In genomic region chr3:126528800-126529541, GRCh38 we compare ENCODE assay signal across 14 cellular contexts. TPM values are rescaled to one million over a fixed set of nuclear protein-coding genes. Genes with fewer than 3 reads are reported as not detected.
DNase-seq lines count a peak whose midpoint lies in the region; ATAC-seq and TF ChIP-seq lines count a peak whose summit lies in the region.
"Had no signal": no experiment of that assay in that cellular context is flagged by ENCODE, and none has a peak within 500 bp of the region (broad histone marks: within the 10 kb centered on the region; RNA-seq: fewer than 3 reads in every experiment).

No MANE protein-coding gene starts in this region.

- TF ChIP-seq CTCF in cardiac muscle cell (IDR thresholded peaks at IDR 0.05; ENCODE audit: low read depth, low read length) (peak; percentile 7), gastrocnemius medialis (IDR thresholded peaks at IDR 0.05 in 4 of 5, conservative IDR thresholded peaks at IDR 0.05 in 1 of 5) (no peak)

- H3K4me1 ChIP-seq in cardiac muscle cell (ENCODE audit: low read depth), result no peaks in the 10 kb centered on the region
- H3K4me1 ChIP-seq in gastrocnemius medialis, result peaks cover 0 to 3% of the 10 kb centered on the region in 2 donors

- DNase-seq in GM03348 (ENCODE audit: low spot score), result peak; percentile 41
- DNase-seq in SK-N-DZ (ENCODE audit: low spot score), result peak; percentile 57
- DNase-seq in cardiac muscle cell (ENCODE audit: low read depth in 1 of 2, low spot score in 1 of 2), result peak; percentile 53 to 55
- peak; percentile 82 for DNase-seq in renal cortical epithelial cell (ENCODE audit: low read depth)
- DNase-seq in G401 (ENCODE audit: low spot score), result no peak
- no peak for DNase-seq in left colon
- DNase-seq in gastrocnemius medialis, result no peak
- DNase-seq: activated naive CD4-positive, alpha-beta T cell treated with anti-CD3 and anti-CD28 coated beads for 36 hours; DND-41; effector CD4-positive, alpha-beta T cell; NCI-H510A treated with DMSO at 0.1 percent for 48 hours; SHP77; stimulated activated CD4-positive, alpha-beta T cell treated with anti-CD3 and anti-CD28 coated beads, Interleukin-4, amount 100 ng/mL, for 24 hours had no signal

- no peak overlapping the region for H3K4me3 ChIP-seq in cardiac muscle cell
- no peak overlapping the region for H3K4me3 ChIP-seq in gastrocnemius medialis

- intact Hi-C loops in left colon (cut with DNase I, micrococcal nuclease) (loop anchor here in 1 of 2 donors (10.0 kb wide), 1 partner anchor 1016 kb away; no protein-coding TSS in a partner anchor), gastrocnemius medialis (cut with DNase I; ENCODE audit: low total_unique reads) (loop anchor here (10.0 kb wide), 1 partner anchor 926 kb away; no protein-coding TSS in a partner anchor)

- H3K27me3 ChIP-seq in cardiac muscle cell (peaks cover 29% of the 10 kb centered on the region), gastrocnemius medialis (peaks cover 0 to 2% (median 0%) of the 10 kb centered on the region in 3 donors)

- H3K36me3 ChIP-seq in cardiac muscle cell, result no peaks in the 10 kb centered on the region
- H3K36me3 ChIP-seq in gastrocnemius medialis, result no peaks in the 10 kb centered on the region

- no peak for ATAC-seq in left colon
- ATAC-seq in GM21717 (IDR thresholded peaks at IDR 0.05; ENCODE audit: unreplicated experiment), result no peak
- no peak for ATAC-seq in gastrocnemius medialis

- H3K9me3 ChIP-seq in cardiac muscle cell (ENCODE audit: low read depth) (no peaks in the 10 kb centered on the region), gastrocnemius medialis (no peaks in the 10 kb centered on the region)

- in situ Hi-C loops in G401 (cut with HindIII; ENCODE audit: low sequenced_read_pairs) (no loop called here), gastrocnemius medialis (cut with MboI; ENCODE audit: low sequenced_read_pairs in 4 of 4) (no loop called here)

- no peak for TF ChIP-seq POLR2A in gastrocnemius medialis (IDR thresholded peaks at IDR 0.05)

- H3K27ac ChIP-seq in cardiac muscle cell, result no peak overlapping the region
- no peak overlapping the region for H3K27ac ChIP-seq in gastrocnemius medialis

RNA-seq across cellular contexts. Expression of gene CHST13, which starts 5.0 kb away (rescaled TPM):
- polyA plus RNA-seq in SK-N-DZ (2014; cell fraction: cytosol; rRNA removed), result 0.67 TPM in 1 of 2 replicates, not detected in the other
- polyA plus RNA-seq in SK-N-DZ (2014; cell fraction: nucleus; rRNA removed), result not detected in 2 replicates
- total RNA-seq in cardiac muscle cell (0.67 and 0.89 TPM in 2 replicates), renal cortical epithelial cell (0.10 TPM in 1 of 2 replicates, not detected in the other), left colon (1 to 10 TPM; 1.8 to 4.3 TPM), gastrocnemius medialis (under 1 TPM in 1 of 4 donors, not detected in 3; 0.49 TPM)
- 1.8 and 1.9 TPM in 2 replicates for polyA plus RNA-seq in cardiac muscle cell
- 0.49 and 2.0 TPM in 2 replicates for total RNA-seq in G401 (2014; rRNA removed; shearing (Covaris generic))
- total RNA-seq: activated naive CD4-positive, alpha-beta T cell treated with anti-CD3 and anti-CD28 coated beads for 36 hours had no signal

RNA-seq across cellular contexts. Expression of gene UROC1, which starts 11.4 kb away (rescaled TPM):
- polyA plus RNA-seq in SK-N-DZ (2014; cell fraction: cytosol; rRNA removed), result not detected in 2 replicates
- polyA plus RNA-seq in SK-N-DZ (2014; cell fraction: nucleus; rRNA removed), result not detected in 2 replicates
- total RNA-seq in cardiac muscle cell (not detected in 2 replicates), renal cortical epithelial cell (not detected in 2 replicates), left colon (not detected), gastrocnemius medialis (under 1 TPM in 2 of 4 donors, not detected in 2; 0.07 to 0.36 TPM)
- polyA plus RNA-seq in cardiac muscle cell, result not detected in 2 replicates
- total RNA-seq in G401 (2014; rRNA removed; shearing (Covaris generic)), result not detected in 2 replicates
- total RNA-seq: activated naive CD4-positive, alpha-beta T cell treated with anti-CD3 and anti-CD28 coated beads for 36 hours had no signal

RNA-seq across cellular contexts. Expression of gene C3orf22, which starts 29.8 kb away (rescaled TPM):
- not detected in 2 replicates for polyA plus RNA-seq in SK-N-DZ (2014; cell fraction: cytosol; rRNA removed)
- not detected in 2 replicates for polyA plus RNA-seq in SK-N-DZ (2014; cell fraction: nucleus; rRNA removed)
- total RNA-seq in cardiac muscle cell, result not detected in 2 replicates
- polyA plus RNA-seq in cardiac muscle cell, result not detected in 2 replicates
- not detected in 2 replicates for total RNA-seq in renal cortical epithelial cell
- not detected in 2 replicates for total RNA-seq in G401 (2014; rRNA removed; shearing (Covaris generic))
- total RNA-seq in left colon, result not detected
- total RNA-seq in gastrocnemius medialis, result not detected
- total RNA-seq: activated naive CD4-positive, alpha-beta T cell treated with anti-CD3 and anti-CD28 coated beads for 36 hours had no signal

RNA-seq across cellular contexts. Expression of gene ZXDC, which starts 53.3 kb away (rescaled TPM):
- polyA plus RNA-seq in SK-N-DZ (2014; cell fraction: cytosol; rRNA removed), result 13.6 and 18.5 TPM in 2 replicates
- polyA plus RNA-seq in SK-N-DZ (2014; cell fraction: nucleus; rRNA removed), result 15.1 and 30.4 TPM in 2 replicates
- total RNA-seq in cardiac muscle cell (34.3 and 56.3 TPM in 2 replicates), renal cortical epithelial cell (15.5 and 29.5 TPM in 2 replicates), left colon (10 to 100 TPM; 25.7 to 30.2 TPM), gastrocnemius medialis (10 to 100 TPM; 40.9 to 54.2 (median 45.4) TPM)
- 40.4 and 46.3 TPM in 2 replicates for polyA plus RNA-seq in cardiac muscle cell
- 11.4 and 18.9 TPM in 2 replicates for total RNA-seq in G401 (2014; rRNA removed; shearing (Covaris generic))

Comparison
In these comparisons a context has a peak if more than half of its experiments do, and no peak if none do; other contexts are left out.
1. DNase-seq: peak in GM03348 (single experiment), SK-N-DZ (single experiment), cardiac muscle cell (2 of 2) and renal cortical epithelial cell (single experiment); none in G401 (single experiment), left colon (0 of 2) and gastrocnemius medialis (0 of 2).